Comparison of ENCODE assay signal across 8 cellular contexts in genomic region chr14:60091550-60092511, GRCh38. TPM values are rescaled to one million over a fixed set of nuclear protein-coding genes. Genes with fewer than 3 reads are reported as not detected.
A peak's percentile ranks its signal among the peaks of the same experiment; 100 is the strongest.
DNase-seq lines count a peak whose midpoint lies in the region; TF ChIP-seq lines count a peak whose summit lies in the region.

PCNX4 (plus strand) TSS chr14:60091923; CDS start chr14:60107639, 15,716 bp downstream.

- peak in 2 of 4 donors; percentile 90 to 93 for TF ChIP-seq POLR2A in stomach (IDR thresholded peaks at IDR 0.05)

- peaks cover 10% of the 10 kb centered on the region; the same call in 1 of the 2 replicates for H3K79me2 ChIP-seq in H9 (ENCODE audit: insufficient read depth, low read length)
- H3K79me2 ChIP-seq in neural cell (replicated peaks; ENCODE audit: insufficient read depth, low read length) = peaks cover 47% of the 10 kb centered on the region

- peak; percentile 99 for DNase-seq in ELR (ENCODE audit: low read depth)
- DNase-seq in H9 = peak; percentile 95
- peak; percentile 94 for DNase-seq in MG63
- DNase-seq in SIG-M5 treated with dmso at 0.1 percent for 504 hours (lab: John Stamatoyannopoulos, UW; ENCODE audit: unreplicated experiment) = peak; percentile 97
- peak; percentile 90 for DNase-seq in activated gamma-delta T cell treated with Interleukin-2 at 50 U/mL for 16 hours
- peak; percentile 99 for DNase-seq in fibroblast of villous mesenchyme (ENCODE audit: low read depth)
- DNase-seq in stomach = peak; percentile 97

- WGBS in H9 (ENCODE audit: extremely low coverage, insufficient read length, low lambda C conversion rate) = no CpG with 5 or more reads among the region's 88 CpGs
- WGBS in stomach, 5 donors = 0 to 1% (median 0%) methylated on average over 32 to 88 of the region's 88 CpGs

- peak within 1 kb of the TSS; percentile 62 for H2BK120ac ChIP-seq in H9 (ENCODE audit: low read depth, low read length, poor library complexity, severe bottlenecking)

- no peak within 1 kb of the TSS for H2BK20ac ChIP-seq in H9 (ENCODE audit: low read depth, low read length, poor library complexity, severe bottlenecking)

- peak within 1 kb of the TSS; percentile 79 for H3K18ac ChIP-seq in H9 (ENCODE audit: insufficient read length, low read depth, low read length)

- H3K9me3 ChIP-seq in H9 (ENCODE audit: control insufficient read depth, low read depth, low read length) (no peaks in the 10 kb centered on the region), MG63 (no peaks in the 10 kb centered on the region), neural cell (ENCODE audit: low read length) (no peaks in the 10 kb centered on the region), stomach (no peaks in the 10 kb centered on the region)

- H3K9me3 Mint-ChIP-seq in H9 = no peaks in the 10 kb centered on the region; a peak in 1 of 5 replicates

- H3K27ac Mint-ChIP-seq in H9 = peak within 1 kb of the TSS; percentile 80 to 99 (median 92)

- H3K4me3 Mint-ChIP-seq in H9 = peak within 1 kb of the TSS; percentile 87 to 96

- peak within 1 kb of the TSS; percentile 47 for H2BK5ac ChIP-seq in H9 (ENCODE audit: insufficient read length, low read length)

- TF ChIP-seq CTCF in H9 (conservative IDR thresholded peaks at IDR 0.05) (no peak), fibroblast of villous mesenchyme (IDR thresholded peaks at IDR 0.05; ENCODE audit: insufficient read depth, low read depth, low read length) (no peak), neural cell (IDR thresholded peaks at IDR 0.05; ENCODE audit: poor library complexity, severe bottlenecking) (no peak), stomach (IDR thresholded peaks at IDR 0.05) (no peak)

- peak within 1 kb of the TSS; percentile 19 for H3K56ac ChIP-seq in H9 (ENCODE audit: insufficient read length, low read depth, low read length)

- H3K36me3 Mint-ChIP-seq in H9 (ENCODE audit: insufficient read depth in 1 of 3, low read depth in 3 of 3) = peaks cover 0 to 2% (median under 1%) of the 10 kb centered on the region in 3 experiments; a peak in 1 of 7 replicates

- H3K23ac ChIP-seq in H9 (ENCODE audit: insufficient read length, low read depth, low read length) = no peak within 1 kb of the TSS

- H3K79me1 ChIP-seq in H9 (ENCODE audit: insufficient read depth, low read depth, low read length, poor library complexity, severe bottlenecking) = peaks cover 5% of the 10 kb centered on the region

- H3K23me2 ChIP-seq in H9 (ENCODE audit: insufficient read length, low read depth, low read length, poor library complexity, severe bottlenecking) = peaks cover 10% of the 10 kb centered on the region

- H3K4ac ChIP-seq in H9 (ENCODE audit: low read depth, low read length) = no peak within 1 kb of the TSS

- H2AFZ ChIP-seq in H9 (ENCODE audit: low read length) (peak within 1 kb of the TSS; percentile 35), neural cell (ENCODE audit: low read depth, low read length) (peak within 1 kb of the TSS; percentile 66)

- TF ChIP-seq RAD21 in neural cell (conservative IDR thresholded peaks at IDR 0.05) = peak; percentile 15

- TF ChIP-seq EP300 in neural cell (conservative IDR thresholded peaks at IDR 0.05; ENCODE audit: poor library complexity, severe bottlenecking) = peak; percentile 85
- peak; percentile 87 for TF ChIP-seq EP300 in stomach (IDR thresholded peaks at IDR 0.05)

- H4K91ac ChIP-seq in H9 (ENCODE audit: insufficient read length, low read depth, low read length) = no peak within 1 kb of the TSS

- H3T11ph ChIP-seq in H9 (ENCODE audit: low read length) = no peak within 1 kb of the TSS

- no peaks in the 10 kb centered on the region for H3K27me3 ChIP-seq in H9 (ENCODE audit: insufficient read depth, low read length)
- H3K27me3 ChIP-seq in MG63 = no peaks in the 10 kb centered on the region
- no peaks in the 10 kb centered on the region for H3K27me3 ChIP-seq in neural cell (ENCODE audit: insufficient read depth, low read depth, low read length)
- no peaks in the 10 kb centered on the region for H3K27me3 ChIP-seq in stomach

- peaks cover 4% of the 10 kb centered on the region; the same call in 1 of the 2 replicates for H3K4me1 ChIP-seq in H9 (ENCODE audit: insufficient read depth, low read length)
- peaks cover 15 to 43% (median 32%) of the 10 kb centered on the region in 4 donors for H3K4me1 ChIP-seq in stomach

- H3K36me3 ChIP-seq in MG63 (no peaks in the 10 kb centered on the region), neural cell (ENCODE audit: insufficient read depth, low read length) (no peaks in the 10 kb centered on the region), stomach (no peaks in the 10 kb centered on the region)

- no peak within 1 kb of the TSS for H2AK5ac ChIP-seq in H9 (ENCODE audit: insufficient read length, low read length)

- no peak within 1 kb of the TSS for H4K5ac ChIP-seq in H9 (ENCODE audit: insufficient read length, low read depth, low read length)

- H3F3A ChIP-seq in neural cell (ENCODE audit: insufficient read depth, low read length, poor library complexity, severe bottlenecking) = no peaks in the 10 kb centered on the region

- H4K20me1 ChIP-seq in H9 (ENCODE audit: control insufficient read depth, insufficient read depth, insufficient read length) (no peaks in the 10 kb centered on the region), neural cell (ENCODE audit: insufficient read depth) (no peaks in the 10 kb centered on the region)

- peak within 1 kb of the TSS; percentile 17 for H3K27ac ChIP-seq in H9 (ENCODE audit: insufficient read length, low read depth, low read length)
- peak within 1 kb of the TSS; percentile 95 for H3K27ac ChIP-seq in neural cell (ENCODE audit: low read length)
- peak within 1 kb of the TSS; percentile 97 to 99 (median 99) for H3K27ac ChIP-seq in stomach

- no peak within 1 kb of the TSS for H2BK12ac ChIP-seq in H9 (ENCODE audit: insufficient read length, low read depth, low read length)

- no peaks in the 10 kb centered on the region for H3K27me3 Mint-ChIP-seq in H9 (ENCODE audit: low read depth)

- intact Hi-C loops in stomach (cut with DNase I; ENCODE audit: low total_unique reads) = loop anchor here (10.0 kb wide), 1 partner anchor 73 kb away; the partner anchor contains the start of gene DHRS7

- no peaks in the 10 kb centered on the region for H3K9me2 ChIP-seq in neural cell (ENCODE audit: insufficient read depth, low read length)

- no peak within 1 kb of the TSS for H2BK15ac ChIP-seq in H9 (ENCODE audit: low read depth, low read length)

- no peak within 1 kb of the TSS for H4K8ac ChIP-seq in H9 (replicated peaks; ENCODE audit: insufficient read length, low read depth, low read length)

- peaks cover 28 to 29% of the 10 kb centered on the region in 2 experiments for H3K4me1 Mint-ChIP-seq in H9

- peak within 1 kb of the TSS; percentile 58 for H3K9ac ChIP-seq in H9 (ENCODE audit: extremely low read depth, insufficient read length, low read length)
- peak within 1 kb of the TSS; percentile 94 for H3K9ac ChIP-seq in neural cell (ENCODE audit: low read length)

- H3K4me2 ChIP-seq in H9 (ENCODE audit: insufficient read depth, insufficient read length, low read length) = peak within 1 kb of the TSS; percentile 88
- H3K4me2 ChIP-seq in neural cell (ENCODE audit: low read length) = peak within 1 kb of the TSS; percentile 93

- H3K4me3 ChIP-seq in MG63 (peak within 1 kb of the TSS; percentile 92), fibroblast of villous mesenchyme (ENCODE audit: low read depth, low read length) (peak within 1 kb of the TSS; percentile 96), neural cell (ENCODE audit: low read length) (peak within 1 kb of the TSS; percentile 82), stomach (peak within 1 kb of the TSS; percentile 61 to 72 (median 66))

- H3K14ac ChIP-seq in H9 (ENCODE audit: insufficient read depth, low read length) = peak within 1 kb of the TSS; percentile 77

TF ChIP-seq in neural cell, 6 proteins besides CTCF, POLR2A, EP300 and RAD21:
- TF ChIP-seq POLR2AphosphoS5 (IDR thresholded peaks at IDR 0.05) = peak; percentile 96
- TF ChIP-seq MXI1 (conservative IDR thresholded peaks at IDR 0.05; ENCODE audit: poor library complexity, severe bottlenecking) = peak; percentile 90
- TF ChIP-seq REST (IDR thresholded peaks at IDR 0.05; ENCODE audit: borderline replicate concordance) = peak; percentile 82
- peak; percentile 95 for TF ChIP-seq TAF1 (IDR thresholded peaks at IDR 0.05; ENCODE audit: low read depth)
- TF ChIP-seq SMC3 (conservative IDR thresholded peaks at IDR 0.05; ENCODE audit: poor library complexity) = no peak
- no peak for TF ChIP-seq EZH2 (IDR thresholded peaks at IDR 0.05; ENCODE audit: borderline replicate concordance, insufficient read depth, low read length, poor library complexity, severe bottlenecking)

RNA-seq across cellular contexts. Expression of gene PCNX4, which starts in this region (rescaled TPM):
- 39.9 and 40.0 TPM in 2 replicates for total RNA-seq in H9 (2021)
- 17.3 and 35.3 TPM in 2 replicates for total RNA-seq in MG63 (2014; rRNA removed; shearing (Covaris generic); ENCODE audit: low replicate concordance)
- 120 and 138 TPM in 2 replicates for total RNA-seq in fibroblast of villous mesenchyme
- 117 TPM in 2 replicates for polyA plus RNA-seq in neural cell
- 250 and 269 TPM in 2 replicates for polyA minus RNA-seq in neural cell
- 100 to 1,000 TPM in 1 of 5 donors, 10 to 100 TPM in 4; 26.9 to 105 (median 70.5) TPM for total RNA-seq in stomach
- 1 to 10 TPM; 6.8 to 9.2 (median 8.2) TPM for polyA plus RNA-seq in stomach

Comparison
In these comparisons a context has a peak if more than half of its experiments do, and no peak if none do; other contexts are left out.
1. Peak in every context shown above with its lines: DNase-seq, H3K4me3 ChIP-seq and H3K27ac ChIP-seq.
2. RNA of gene PCNX4 (polyA plus RNA-seq): 117 TPM in neural cell; 6.8 to 9.2 TPM in stomach; every median in the first group is over 10 times any median in the second.
3. H3K27ac ChIP-seq: peak in every context shown above with its lines; median percentile 99 in stomach; 95 in neural cell; 17 in H9.